In the genomic region with DNA sequence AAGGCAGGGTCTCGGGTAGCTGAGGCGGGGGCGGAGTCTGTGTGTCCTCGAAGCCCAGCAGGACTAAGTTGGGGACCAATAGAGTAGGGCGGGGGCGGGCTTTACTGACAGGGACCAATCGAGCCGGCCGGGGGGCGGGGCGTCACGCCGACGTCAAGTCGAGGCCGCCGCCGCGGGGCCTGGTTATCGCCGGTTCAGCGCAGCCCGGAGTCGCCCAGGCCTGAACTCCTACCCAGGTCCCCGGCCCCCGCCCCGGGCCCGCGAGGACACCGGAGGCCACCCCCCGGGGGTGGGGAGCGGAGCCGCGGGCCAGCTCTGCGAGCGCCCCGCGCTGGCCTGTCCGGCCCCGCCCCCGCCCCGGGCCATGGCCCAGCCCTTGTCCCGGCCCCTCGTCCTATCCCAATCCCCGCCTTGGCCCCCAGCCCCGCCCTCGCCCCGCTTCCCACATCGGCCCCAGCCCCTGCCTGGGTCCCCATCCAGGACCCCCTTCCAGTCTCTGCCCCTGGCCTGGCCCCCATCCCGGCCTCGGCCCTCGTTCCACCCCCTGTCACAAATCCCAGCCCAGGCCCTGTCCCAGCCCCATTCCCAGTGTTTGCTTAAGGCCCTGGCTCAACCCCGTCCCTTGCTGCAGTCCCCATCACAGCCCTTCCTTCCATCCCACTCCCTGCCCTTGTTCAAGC, we compare ENCODE assay signal across 8 cellular contexts. TPM values are rescaled to one million over a fixed set of nuclear protein-coding genes. Genes with fewer than 3 reads are reported as not detected.
DNase-seq lines count a peak whose midpoint lies in the region; ATAC-seq and TF ChIP-seq lines count a peak whose summit lies in the region.

Gene TMEM8B, plus strand, starts transcription at position 145 of the 680 bp plus-strand sequence. Its CDS starts 220 bp downstream, at position 365.

- peak within 1 kb of the TSS; percentile 93 for H2AFZ ChIP-seq in OCI-LY7 (ENCODE audit: low read length)

- H3K4me1 ChIP-seq in OCI-LY7 (ENCODE audit: insufficient read depth, low read length, poor library complexity, severe bottlenecking) (peaks cover 32% of the 10 kb centered on the region), muscle layer of colon (ENCODE audit: insufficient read depth, low read length) (peaks cover 36% of the 10 kb centered on the region)

- H3K79me2 ChIP-seq in OCI-LY7 (ENCODE audit: insufficient read depth, low read depth, low read length), result no peaks in the 10 kb centered on the region

- H3K9me2 ChIP-seq in OCI-LY7 (ENCODE audit: insufficient read depth, low read length), result no peaks in the 10 kb centered on the region

- CTCF ChIA-PET in OCI-LY7 (lab: Charles Lee; ENCODE audit: unreplicated experiment), result no interaction called here

- no peaks in the 10 kb centered on the region for H3K9me3 ChIP-seq in OCI-LY7 (ENCODE audit: low read length)
- no peaks in the 10 kb centered on the region for H3K9me3 ChIP-seq in muscle layer of colon (ENCODE audit: low read length)

- no TSS peak for BruUV-seq in OCI-LY7 (replicated peaks; lab: Mats Ljungman, UMichigan)

- peak; percentile 78 for ATAC-seq in GM21529 (IDR thresholded peaks at IDR 0.05; ENCODE audit: unreplicated experiment)
- ATAC-seq in esophagus mucosa, result peak; percentile 75

- peak; percentile 95 for DNase-seq in COR-L47 (lab: John Stamatoyannopoulos, UW)
- peak; percentile 94 for DNase-seq in OCI-LY7 (ENCODE audit: low spot score)
- peak; percentile 94 for DNase-seq in activated T-cell treated with anti-CD3 and anti-CD28 coated beads, Interleukin-2, amount 50 U/mL, for 1 hour
- peak; percentile 97 for DNase-seq in stimulated activated CD8-positive, alpha-beta memory T cell treated with anti-CD3 and anti-CD28 coated beads, Interleukin-4, amount 100 ng/mL, for 48 hours

- H3K27ac ChIP-seq in OCI-LY7 (ENCODE audit: low read depth, low read length, poor library complexity, severe bottlenecking) (no peak within 1 kb of the TSS), muscle layer of colon (ENCODE audit: low read depth, low read length) (peak within 1 kb of the TSS; percentile 66)

- TF ChIP-seq CTCF in OCI-LY7 (conservative IDR thresholded peaks at IDR 0.05; ENCODE audit: low read length), result no peak

- TF ChIP-seq RAD21 in Ishikawa (IDR thresholded peaks at IDR 0.05; ENCODE audit: low read depth), result no peak

- TF ChIP-seq EP300 in Ishikawa (IDR thresholded peaks at IDR 0.05; ENCODE audit: borderline replicate concordance), result no peak

- peak within 1 kb of the TSS; percentile 84 for H3K9ac ChIP-seq in muscle layer of colon (ENCODE audit: low read length)

- intact Hi-C loops in OCI-LY7 (cut with micrococcal nuclease; ENCODE audit: unreplicated experiment), result loop anchor here (1.0 to 5.0 kb wide), 3 partner anchors 14 to 172 kb away; partner anchors contain the start of genes CCDC107, HINT2 and RMRP

- H3K4me3 ChIP-seq in OCI-LY7 (ENCODE audit: low read depth, low read length, poor library complexity, severe bottlenecking), result peak within 1 kb of the TSS; percentile 72
- H3K4me3 ChIP-seq in muscle layer of colon (ENCODE audit: low read depth in 1 of 2, low read length in 2 of 2), result peak within 1 kb of the TSS; percentile 43 to 82

- POLR2A ChIA-PET in OCI-LY7 (lab: Charles Lee), result no interaction called here

- H3K36me3 ChIP-seq in OCI-LY7 (ENCODE audit: insufficient read depth, low read length) (no peaks in the 10 kb centered on the region), muscle layer of colon (ENCODE audit: insufficient read depth, low read length) (no peaks in the 10 kb centered on the region)

- peak within 1 kb of the TSS; percentile 84 for H3K4me2 ChIP-seq in OCI-LY7 (ENCODE audit: low read length)

- no peaks in the 10 kb centered on the region for H3K27me3 ChIP-seq in muscle layer of colon (ENCODE audit: control insufficient read depth in 1 of 2, insufficient read depth in 2 of 2, low read length in 2 of 2)

- H4K20me1 ChIP-seq in OCI-LY7 (ENCODE audit: insufficient read depth, low read length), result no peaks in the 10 kb centered on the region

TF ChIP-seq in Ishikawa, 13 proteins besides CTCF, POLR2A, EP300 and RAD21:
- TF ChIP-seq TAF1 (IDR thresholded peaks at IDR 0.05; ENCODE audit: low read depth) (no peak; the same call in 1 of the 2 replicates), ZBTB7A (IDR thresholded peaks at IDR 0.05; ENCODE audit: low read depth) (peak; percentile 88; the same call in 1 of the 2 replicates), CREB1 (IDR thresholded peaks at IDR 0.05; ENCODE audit: low read depth) (peak; percentile 57; the same call in 1 of the 2 replicates)

RNA-seq across cellular contexts. Expression of gene TMEM8B, which starts in this region (rescaled TPM):
- 3.1 and 3.2 TPM in 2 replicates for total RNA-seq in OCI-LY7 (2014; rRNA removed; shearing (Covaris generic))
- 15.7 and 19.1 TPM in 2 replicates for total RNA-seq in OCI-LY7 (2022)
- 1.7 TPM for total RNA-seq in esophagus mucosa
